ENCODE assay signal across 1 cellular context in the genomic region with DNA sequence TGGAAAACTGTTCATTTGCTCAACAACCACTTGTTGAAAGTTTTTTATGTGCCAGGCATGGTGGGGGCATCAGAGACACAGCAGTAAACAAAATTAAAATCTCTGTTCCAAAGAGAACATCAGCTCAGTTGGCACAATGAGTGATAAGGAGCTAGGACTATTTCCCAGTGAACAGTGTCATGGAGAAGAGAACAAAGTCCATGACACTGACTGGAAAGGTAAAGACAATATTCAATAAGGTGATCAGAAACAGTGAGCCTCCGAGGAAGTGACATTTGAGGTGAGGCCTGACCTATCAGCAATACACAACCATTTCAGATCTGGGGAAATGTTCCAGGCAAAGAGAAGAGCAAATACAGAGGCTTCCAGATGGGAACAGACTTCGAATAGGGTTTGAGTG.
TF ChIP-seq lines count a peak whose summit lies in the region.

No MANE protein-coding gene starts in this region.

TF ChIP-seq in endothelial cell of umbilical vein, 7 proteins besides CTCF, POLR2A, EP300 and RAD21:
- TF ChIP-seq EZH2 (IDR thresholded peaks at IDR 0.05; ENCODE audit: borderline replicate concordance, low read depth, low read length, severe bottlenecking): no peak
- TF ChIP-seq MYC (IDR thresholded peaks at IDR 0.05; ENCODE audit: low read depth, low read length): no peak
- TF ChIP-seq GATA2 (IDR thresholded peaks at IDR 0.05; ENCODE audit: insufficient read depth, insufficient read length, low read depth, low read length): no peak
- no peak for TF ChIP-seq POLR2AphosphoS5 (IDR thresholded peaks at IDR 0.05; ENCODE audit: insufficient read depth, low read depth, low read length)
- no peak for TF ChIP-seq JUN (IDR thresholded peaks at IDR 0.05; ENCODE audit: borderline replicate concordance, insufficient read depth, insufficient read length, low read depth)
- TF ChIP-seq MAX (IDR thresholded peaks at IDR 0.05; ENCODE audit: insufficient read depth, insufficient read length): no peak
- no peak for TF ChIP-seq FOS (IDR thresholded peaks at IDR 0.05; ENCODE audit: borderline replicate concordance, insufficient read depth, low read length)
